Comparison of ENCODE assay signal across 1 cellular context in genomic region chr15:91865486-91865885, GRCh38.
TF ChIP-seq lines count a peak whose summit lies in the region.

No MANE protein-coding gene starts in this region.

TF ChIP-seq in HepG2, 621 proteins besides CTCF, POLR2A, EP300 and RAD21 (continued from another document):
- TF ChIP-seq ZBTB40 (IDR thresholded peaks at IDR 0.05) (no peak), ZBTB40 (CRISPR knock-in tag; IDR thresholded peaks at IDR 0.05) (no peak), JUNB (CRISPR knock-in tag; IDR thresholded peaks at IDR 0.05; ENCODE audit: borderline replicate concordance) (no peak), RORA (CRISPR knock-in tag; IDR thresholded peaks at IDR 0.05) (no peak), CREB3 (CRISPR knock-in tag; IDR thresholded peaks at IDR 0.05) (no peak), GPBP1L1 (CRISPR knock-in tag; IDR thresholded peaks at IDR 0.05) (no peak), POLR2AphosphoS5 (IDR thresholded peaks at IDR 0.05; ENCODE audit: low read depth, low read length) (no peak)
TF ChIP-seq in HepG2: peak in this region for 0.
